ENCODE assay signal across 1 cellular context in genomic region chr10:70445718-70446485, GRCh38.
TF ChIP-seq lines count a peak whose summit lies in the region.

No MANE protein-coding gene starts in this region.

TF ChIP-seq in SK-N-SH, 30 proteins besides CTCF, POLR2A, EP300 and RAD21 (continued from another document):
- TF ChIP-seq MAX (IDR thresholded peaks at IDR 0.05; ENCODE audit: low read depth) (no peak), SMC3 (IDR thresholded peaks at IDR 0.05; ENCODE audit: low read depth, low read length) (no peak), EZH2phosphoT487 (IDR thresholded peaks at IDR 0.05; ENCODE audit: borderline replicate concordance, low read depth) (no peak), USF2 (IDR thresholded peaks at IDR 0.05; ENCODE audit: borderline replicate concordance, low read depth, low read length) (no peak), RXRA (IDR thresholded peaks at IDR 0.05; ENCODE audit: borderline replicate concordance, low read depth) (no peak), FOXM1 (IDR thresholded peaks at IDR 0.05; ENCODE audit: low read depth) (no peak), MXI1 (IDR thresholded peaks at IDR 0.05; ENCODE audit: low read depth, low read length) (no peak), CHD2 (IDR thresholded peaks at IDR 0.05; ENCODE audit: low read length, partially characterized antibody) (no peak), TAF1 (IDR thresholded peaks at IDR 0.05; ENCODE audit: borderline replicate concordance, low read depth, low read length) (no peak), SIN3A (IDR thresholded peaks at IDR 0.05; ENCODE audit: borderline replicate concordance, low read depth, low read length) (0 out of 2 replicates have a peak, but pooled peaks have one; percentile 53), REST (IDR thresholded peaks at IDR 0.05; ENCODE audit: low read depth, low read length) (no peak), FOXJ3 (CRISPR knock-in tag; IDR thresholded peaks at IDR 0.05) (no peak), POLR2AphosphoS5 (IDR thresholded peaks at IDR 0.05; ENCODE audit: low read depth, low read length) (peak; percentile 73), NFIC (IDR thresholded peaks at IDR 0.05; ENCODE audit: borderline replicate concordance) (peak; percentile 78), YY1 (IDR thresholded peaks at IDR 0.05; ENCODE audit: low read depth) (no peak), TEAD4 (IDR thresholded peaks at IDR 0.05; ENCODE audit: borderline replicate concordance, insufficient read depth) (peak; percentile 24; the same call in 1 of the 2 replicates), MEF2A (IDR thresholded peaks at IDR 0.05; ENCODE audit: borderline replicate concordance, low read depth) (no peak), USF1 (IDR thresholded peaks at IDR 0.05; ENCODE audit: borderline replicate concordance, low read depth) (no peak)
